1 cellular context compared by ENCODE assay signal in genomic region chr9:108869092-108869725, GRCh38.
TF ChIP-seq lines count a peak whose summit lies in the region.

No MANE protein-coding gene starts in this region.

TF ChIP-seq in HepG2, 621 proteins besides CTCF, POLR2A, EP300 and RAD21 (continued from another document):
- TF ChIP-seq ZNF710 (CRISPR knock-in tag; IDR thresholded peaks at IDR 0.05; ENCODE audit: borderline replicate concordance), result peak; percentile 85; the same call in 1 of the 2 replicates
- 0 out of 2 replicates have a peak, but pooled peaks have one; percentile 54 for TF ChIP-seq ZNF761 (CRISPR knock-in tag; conservative IDR thresholded peaks at IDR 0.05)
- no peak for TF ChIP-seq SCMH1 (CRISPR knock-in tag; IDR thresholded peaks at IDR 0.05; ENCODE audit: borderline replicate concordance)
- no peak for TF ChIP-seq ZNF484 (CRISPR knock-in tag; IDR thresholded peaks at IDR 0.05; ENCODE audit: borderline replicate concordance, low read depth)
- TF ChIP-seq ZNF547 (CRISPR knock-in tag; IDR thresholded peaks at IDR 0.05), result no peak
- TF ChIP-seq E2F5 (CRISPR knock-in tag; conservative IDR thresholded peaks at IDR 0.05), result no peak
- no peak for TF ChIP-seq GPBP1L1 (CRISPR knock-in tag; IDR thresholded peaks at IDR 0.05)
- no peak for TF ChIP-seq ZNF790 (CRISPR knock-in tag; IDR thresholded peaks at IDR 0.05; ENCODE audit: borderline replicate concordance)
- 0 out of 2 replicates have a peak, but pooled peaks have one; percentile 63 for TF ChIP-seq ZNF557 (CRISPR knock-in tag; IDR thresholded peaks at IDR 0.05)
- peak; percentile 96 for TF ChIP-seq SIX1 (CRISPR knock-in tag; IDR thresholded peaks at IDR 0.05; ENCODE audit: borderline replicate concordance)
- TF ChIP-seq ZNF383 (CRISPR knock-in tag; IDR thresholded peaks at IDR 0.05; ENCODE audit: borderline replicate concordance), result no peak
- peak; percentile 79; the same call in 1 of the 2 replicates for TF ChIP-seq ZNF614 (CRISPR knock-in tag; IDR thresholded peaks at IDR 0.05; ENCODE audit: borderline replicate concordance)
- TF ChIP-seq PHF5A (CRISPR knock-in tag; IDR thresholded peaks at IDR 0.05; ENCODE audit: low read depth, unreplicated experiment), result no peak
- no peak for TF ChIP-seq IKZF1 (IDR thresholded peaks at IDR 0.05)
- TF ChIP-seq CREM (IDR thresholded peaks at IDR 0.05), result peak; percentile 63
- TF ChIP-seq CREM (CRISPR knock-in tag; IDR thresholded peaks at IDR 0.05), result no peak
- no peak for TF ChIP-seq ZNF275 (CRISPR knock-in tag; IDR thresholded peaks at IDR 0.05; ENCODE audit: borderline replicate concordance)
TF ChIP-seq in HepG2: peak in this region for 187.
